In genomic region chr5:127112347-127112864, GRCh38 we compare ENCODE assay signal across 17 cellular contexts. TPM values are rescaled to one million over a fixed set of nuclear protein-coding genes. Genes with fewer than 3 reads are reported as not detected.
DNase-seq lines count a peak whose midpoint lies in the region; ATAC-seq, FAIRE-seq and TF ChIP-seq lines count a peak whose summit lies in the region.
"Had no signal": no experiment of that assay in that cellular context is flagged by ENCODE, and none has a peak within 500 bp of the region (broad histone marks: within the 10 kb centered on the region; RNA-seq: fewer than 3 reads in every experiment).

No MANE protein-coding gene starts in this region.

- H3K27ac ChIP-seq in astrocyte (ENCODE audit: low read depth, low read length) = no peak overlapping the region
- H3K27ac ChIP-seq: RWPE1, SJSA1 had no signal

- no peak overlapping the region for H2AFZ ChIP-seq in astrocyte (ENCODE audit: low read depth, low read length)

- no peak overlapping the region for H3K4me3 Mint-ChIP-seq in astrocyte (ENCODE audit: unreplicated experiment)

- H3K36me3 Mint-ChIP-seq in astrocyte (ENCODE audit: low read depth, unreplicated experiment) = peaks cover 7% of the 10 kb centered on the region

- H3K4me1 ChIP-seq in astrocyte (ENCODE audit: insufficient read depth, low read length) = no peaks in the 10 kb centered on the region
- H3K4me1 ChIP-seq: BE2C, SJSA1 had no signal

- no peak overlapping the region for H3K4me2 ChIP-seq in astrocyte (ENCODE audit: low read length)

- H3K4me3 ChIP-seq in astrocyte (ENCODE audit: insufficient read depth, low read depth, low read length) = no peak overlapping the region
- H3K4me3 ChIP-seq: SJSA1 had no signal

- H3K27me3 Mint-ChIP-seq in astrocyte (ENCODE audit: low read depth, unreplicated experiment) = peaks cover 3% of the 10 kb centered on the region

- DNase-seq in GM04503 (ENCODE audit: low read depth) (peak; percentile 7), astrocyte (ENCODE audit: low read depth) (peak; percentile 70), fibroblast of gingiva (ENCODE audit: low read depth) (peak; percentile 11), non-pigmented ciliary epithelial cell (ENCODE audit: low read depth) (peak; percentile 40), foreskin melanocyte (no peak)
- DNase-seq: BE2C; H7; Karpas-422; MV-4-11; NCI-H146; NCI-H2227 treated with DMSO at 0.1 percent for 48 hours; NCI-H526; NK-92 treated with Interleukin-12 subunit alpha and Interleukin-12 subunit beta, amount 100 ng/mL, for 24 hours had no signal

- H3K9ac ChIP-seq in astrocyte (ENCODE audit: low read length) = no peak overlapping the region

- peaks cover 21% of the 10 kb centered on the region for H3K9me3 Mint-ChIP-seq in astrocyte (ENCODE audit: unreplicated experiment)

- H3K4me1 Mint-ChIP-seq in astrocyte (ENCODE audit: low read depth, unreplicated experiment) = no peaks in the 10 kb centered on the region

- peaks cover 2% of the 10 kb centered on the region for H3K9me3 ChIP-seq in astrocyte (ENCODE audit: insufficient read depth, low read depth, low read length)
- H3K9me3 ChIP-seq: BE2C, SJSA1 had no signal

- ATAC-seq in GM21786 (IDR thresholded peaks at IDR 0.05; ENCODE audit: unreplicated experiment) (no peak), GM18519 (IDR thresholded peaks at IDR 0.05; ENCODE audit: low FRiP score, unreplicated experiment) (no peak)

- no peaks in the 10 kb centered on the region for H4K20me1 ChIP-seq in astrocyte (ENCODE audit: insufficient read depth, low read length)

- no peaks in the 10 kb centered on the region for H3K27me3 ChIP-seq in astrocyte (ENCODE audit: insufficient read depth, low read length)
- H3K27me3 ChIP-seq: SJSA1 had no signal

- TF ChIP-seq CTCF in astrocyte (IDR thresholded peaks at IDR 0.05; ENCODE audit: insufficient read depth, low read depth, low read length) = no peak

- no peak for FAIRE-seq in astrocyte (lab: Jason Lieb, UNC)

- peak overlapping the region; percentile 94 for H3K27ac Mint-ChIP-seq in astrocyte (ENCODE audit: unreplicated experiment)

- H3K36me3 ChIP-seq in astrocyte (ENCODE audit: insufficient read depth, low read length) = no peaks in the 10 kb centered on the region
- H3K36me3 ChIP-seq: BE2C, SJSA1 had no signal

- no peaks in the 10 kb centered on the region for H3K79me2 ChIP-seq in astrocyte (ENCODE audit: insufficient read depth, low read length)

RNA-seq across cellular contexts. Expression of gene C5orf63, which starts 39.1 kb away (rescaled TPM):
- total RNA-seq in astrocyte = 0.36 and 1.6 TPM in 2 replicates
